Comparison of ENCODE assay signal across 1 cellular context in genomic region chr6:89064931-89065330, GRCh38. TPM values are rescaled to one million over a fixed set of nuclear protein-coding genes. Genes with fewer than 3 reads are reported as not detected.
"Had no signal": no experiment of that assay in that cellular context is flagged by ENCODE, and none has a peak within 500 bp of the region (broad histone marks: within the 10 kb centered on the region; RNA-seq: fewer than 3 reads in every experiment).

No MANE protein-coding gene starts in this region.

RNA-seq across cellular contexts. Expression of gene SRSF12, which starts 52.9 kb away (rescaled TPM):
- total RNA-seq: activated naive CD8-positive, alpha-beta T cell treated with anti-CD3 and anti-CD28 coated beads, Interleukin-2, amount 10 ng/mL, durations not matched to agents 7 days and 5 days had no signal
